1 cellular context compared by ENCODE assay signal in the genomic region with DNA sequence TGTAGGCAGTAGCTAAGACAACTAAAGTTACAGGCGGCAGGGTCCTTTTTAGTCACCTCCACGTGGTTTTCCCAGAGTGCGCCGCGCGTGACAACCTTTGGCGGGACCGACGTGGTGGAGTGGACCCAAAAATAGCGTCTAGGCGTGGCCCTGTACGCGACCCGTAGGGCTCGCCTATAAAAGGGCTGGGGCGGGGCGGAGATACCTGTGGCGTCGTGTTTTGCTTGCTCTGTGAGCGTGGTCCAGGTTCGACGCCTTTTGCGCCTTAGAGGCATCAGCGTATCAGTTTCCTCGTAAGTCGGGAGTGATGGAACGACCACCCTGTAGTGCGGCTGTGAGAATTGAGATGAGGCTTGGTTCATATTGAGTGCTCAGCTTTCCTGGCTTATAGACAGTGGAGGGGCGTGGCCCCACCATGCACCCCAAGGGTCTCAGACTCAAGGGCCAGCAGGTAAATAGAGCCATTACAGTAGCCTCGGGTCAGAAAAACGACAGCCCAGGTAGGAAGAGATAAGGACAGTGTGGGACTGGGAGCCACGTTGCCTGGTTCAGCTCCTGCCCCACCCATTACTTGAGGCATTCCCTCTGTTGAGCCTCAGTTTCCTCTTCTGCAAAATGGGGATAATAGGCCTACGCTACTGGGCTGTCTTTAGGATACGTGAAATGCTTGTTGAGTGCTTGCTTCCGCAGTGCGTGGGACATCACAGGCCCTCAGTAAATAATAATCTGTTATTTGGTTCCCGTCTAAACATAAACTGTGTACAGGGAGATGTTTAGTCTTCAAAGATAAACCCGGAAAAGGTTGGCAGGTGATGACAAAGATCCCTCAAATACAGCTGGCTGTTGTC.
TF ChIP-seq lines count a peak whose summit lies in the region.

No MANE protein-coding gene starts in this region.

TF ChIP-seq in H1, 55 proteins besides CTCF, POLR2A, EP300 and RAD21:
- no peak for TF ChIP-seq BRCA1 (IDR thresholded peaks at IDR 0.05; ENCODE audit: low read depth, low read length)
- TF ChIP-seq SUZ12 (IDR thresholded peaks at IDR 0.05; ENCODE audit: low read length): no peak
- no peak for TF ChIP-seq CTBP2 (IDR thresholded peaks at IDR 0.05; ENCODE audit: borderline replicate concordance, insufficient read depth, insufficient read length, low read length)
- no peak for TF ChIP-seq RFX5 (IDR thresholded peaks at IDR 0.05; ENCODE audit: borderline replicate concordance, low read depth, low read length)
- no peak for TF ChIP-seq GTF2F1 (IDR thresholded peaks at IDR 0.05; ENCODE audit: borderline replicate concordance, low read depth, low read length)
- no peak for TF ChIP-seq TAF1 (IDR thresholded peaks at IDR 0.05; ENCODE audit: low read depth, low read length)
- no peak for TF ChIP-seq JUN (IDR thresholded peaks at IDR 0.05; ENCODE audit: low read depth, low read length)
- peak; percentile 67 for TF ChIP-seq KDM1A (IDR thresholded peaks at IDR 0.05; ENCODE audit: borderline replicate concordance, low read length)
- no peak for TF ChIP-seq HDAC6 (IDR thresholded peaks at IDR 0.05; ENCODE audit: low read depth, low read length)
- TF ChIP-seq NANOG (IDR thresholded peaks at IDR 0.05; ENCODE audit: insufficient read depth, low read depth, low read length, poor library complexity, severe bottlenecking): no peak
- TF ChIP-seq CBX5 (IDR thresholded peaks at IDR 0.05; ENCODE audit: low read depth, low read length): no peak
- TF ChIP-seq CEBPB (IDR thresholded peaks at IDR 0.05; ENCODE audit: low read depth, low read length): no peak
- TF ChIP-seq BACH1 (IDR thresholded peaks at IDR 0.05; ENCODE audit: low read length): peak; percentile 69; the same call in 1 of the 2 replicates
- TF ChIP-seq POLR2AphosphoS5 (IDR thresholded peaks at IDR 0.05; ENCODE audit: low read depth, low read length): no peak
- TF ChIP-seq EGR1 (IDR thresholded peaks at IDR 0.05; ENCODE audit: borderline replicate concordance, low read depth, low read length): no peak
- peak; percentile 100 for TF ChIP-seq E2F6 (IDR thresholded peaks at IDR 0.05)
- TF ChIP-seq SAP30 (IDR thresholded peaks at IDR 0.05; ENCODE audit: insufficient read depth, insufficient replicate concordance, low read length): no peak
- TF ChIP-seq POU5F1 (IDR thresholded peaks at IDR 0.05; ENCODE audit: low read depth, low read length): no peak
- TF ChIP-seq CREB1 (IDR thresholded peaks at IDR 0.05): peak; percentile 81
- no peak for TF ChIP-seq YY1 (IDR thresholded peaks at IDR 0.05; ENCODE audit: low read depth, low read length)
- TF ChIP-seq RBBP5 (IDR thresholded peaks at IDR 0.05; ENCODE audit: borderline replicate concordance, low read depth, low read length): no peak
- TF ChIP-seq SP1 (IDR thresholded peaks at IDR 0.05; ENCODE audit: low read depth, low read length): no peak
- TF ChIP-seq, protein P1, sequence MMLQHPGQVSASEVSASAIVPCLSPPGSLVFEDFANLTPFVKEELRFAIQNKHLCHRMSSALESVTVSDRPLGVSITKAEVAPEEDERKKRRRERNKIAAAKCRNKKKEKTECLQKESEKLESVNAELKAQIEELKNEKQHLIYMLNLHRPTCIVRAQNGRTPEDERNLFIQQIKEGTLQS (IDR thresholded peaks at IDR 0.05; ENCODE audit: insufficient read depth, low read depth, low read length): peak; percentile 56
- TF ChIP-seq, protein P2, sequence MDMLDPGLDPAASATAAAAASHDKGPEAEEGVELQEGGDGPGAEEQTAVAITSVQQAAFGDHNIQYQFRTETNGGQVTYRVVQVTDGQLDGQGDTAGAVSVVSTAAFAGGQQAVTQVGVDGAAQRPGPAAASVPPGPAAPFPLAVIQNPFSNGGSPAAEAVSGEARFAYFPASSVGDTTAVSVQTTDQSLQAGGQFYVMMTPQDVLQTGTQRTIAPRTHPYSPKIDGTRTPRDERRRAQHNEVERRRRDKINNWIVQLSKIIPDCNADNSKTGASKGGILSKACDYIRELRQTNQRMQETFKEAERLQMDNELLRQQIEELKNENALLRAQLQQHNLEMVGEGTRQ (IDR thresholded peaks at IDR 0.05; ENCODE audit: low read length): peak; percentile 72
- TF ChIP-seq NRF1 (IDR thresholded peaks at IDR 0.05; ENCODE audit: low read depth, low read length): no peak
- TF ChIP-seq FOSL1 (IDR thresholded peaks at IDR 0.05; ENCODE audit: insufficient read depth, low read depth, low read length): no peak
- no peak; the same call in 1 of the 2 replicates for TF ChIP-seq SP4 (IDR thresholded peaks at IDR 0.05; ENCODE audit: low read length)
- no peak; the same call in none of the 2 replicates for TF ChIP-seq TBP (IDR thresholded peaks at IDR 0.05; ENCODE audit: low read depth, low read length)
- TF ChIP-seq ATF2 (IDR thresholded peaks at IDR 0.05; ENCODE audit: low read length): peak; percentile 51; the same call in 1 of the 2 replicates
- TF ChIP-seq BCL11A (IDR thresholded peaks at IDR 0.05; ENCODE audit: low read depth in 2 of 2, low read length in 2 of 2): no peak
- TF ChIP-seq KDM5A (IDR thresholded peaks at IDR 0.05; ENCODE audit: low read length): no peak
- no peak for TF ChIP-seq SRF (IDR thresholded peaks at IDR 0.05; ENCODE audit: low read depth, low read length)
- TF ChIP-seq RXRA (IDR thresholded peaks at IDR 0.05; ENCODE audit: insufficient read depth, low read depth, low read length): no peak
- no peak for TF ChIP-seq GABPA (IDR thresholded peaks at IDR 0.05; ENCODE audit: borderline replicate concordance, insufficient read depth, low read length)
- TF ChIP-seq SIX5 (IDR thresholded peaks at IDR 0.05; ENCODE audit: low read depth, low read length): no peak
- no peak for TF ChIP-seq MAFK (IDR thresholded peaks at IDR 0.05; ENCODE audit: low read depth, low read length)
- TF ChIP-seq KDM4A (IDR thresholded peaks at IDR 0.05; ENCODE audit: low read depth, low read length, severe bottlenecking): peak; percentile 73
- TF ChIP-seq ASH2L (IDR thresholded peaks at IDR 0.05; ENCODE audit: low read length): no peak
- TF ChIP-seq SP2 (IDR thresholded peaks at IDR 0.05; ENCODE audit: low read length): no peak
- TF ChIP-seq, protein P3, sequence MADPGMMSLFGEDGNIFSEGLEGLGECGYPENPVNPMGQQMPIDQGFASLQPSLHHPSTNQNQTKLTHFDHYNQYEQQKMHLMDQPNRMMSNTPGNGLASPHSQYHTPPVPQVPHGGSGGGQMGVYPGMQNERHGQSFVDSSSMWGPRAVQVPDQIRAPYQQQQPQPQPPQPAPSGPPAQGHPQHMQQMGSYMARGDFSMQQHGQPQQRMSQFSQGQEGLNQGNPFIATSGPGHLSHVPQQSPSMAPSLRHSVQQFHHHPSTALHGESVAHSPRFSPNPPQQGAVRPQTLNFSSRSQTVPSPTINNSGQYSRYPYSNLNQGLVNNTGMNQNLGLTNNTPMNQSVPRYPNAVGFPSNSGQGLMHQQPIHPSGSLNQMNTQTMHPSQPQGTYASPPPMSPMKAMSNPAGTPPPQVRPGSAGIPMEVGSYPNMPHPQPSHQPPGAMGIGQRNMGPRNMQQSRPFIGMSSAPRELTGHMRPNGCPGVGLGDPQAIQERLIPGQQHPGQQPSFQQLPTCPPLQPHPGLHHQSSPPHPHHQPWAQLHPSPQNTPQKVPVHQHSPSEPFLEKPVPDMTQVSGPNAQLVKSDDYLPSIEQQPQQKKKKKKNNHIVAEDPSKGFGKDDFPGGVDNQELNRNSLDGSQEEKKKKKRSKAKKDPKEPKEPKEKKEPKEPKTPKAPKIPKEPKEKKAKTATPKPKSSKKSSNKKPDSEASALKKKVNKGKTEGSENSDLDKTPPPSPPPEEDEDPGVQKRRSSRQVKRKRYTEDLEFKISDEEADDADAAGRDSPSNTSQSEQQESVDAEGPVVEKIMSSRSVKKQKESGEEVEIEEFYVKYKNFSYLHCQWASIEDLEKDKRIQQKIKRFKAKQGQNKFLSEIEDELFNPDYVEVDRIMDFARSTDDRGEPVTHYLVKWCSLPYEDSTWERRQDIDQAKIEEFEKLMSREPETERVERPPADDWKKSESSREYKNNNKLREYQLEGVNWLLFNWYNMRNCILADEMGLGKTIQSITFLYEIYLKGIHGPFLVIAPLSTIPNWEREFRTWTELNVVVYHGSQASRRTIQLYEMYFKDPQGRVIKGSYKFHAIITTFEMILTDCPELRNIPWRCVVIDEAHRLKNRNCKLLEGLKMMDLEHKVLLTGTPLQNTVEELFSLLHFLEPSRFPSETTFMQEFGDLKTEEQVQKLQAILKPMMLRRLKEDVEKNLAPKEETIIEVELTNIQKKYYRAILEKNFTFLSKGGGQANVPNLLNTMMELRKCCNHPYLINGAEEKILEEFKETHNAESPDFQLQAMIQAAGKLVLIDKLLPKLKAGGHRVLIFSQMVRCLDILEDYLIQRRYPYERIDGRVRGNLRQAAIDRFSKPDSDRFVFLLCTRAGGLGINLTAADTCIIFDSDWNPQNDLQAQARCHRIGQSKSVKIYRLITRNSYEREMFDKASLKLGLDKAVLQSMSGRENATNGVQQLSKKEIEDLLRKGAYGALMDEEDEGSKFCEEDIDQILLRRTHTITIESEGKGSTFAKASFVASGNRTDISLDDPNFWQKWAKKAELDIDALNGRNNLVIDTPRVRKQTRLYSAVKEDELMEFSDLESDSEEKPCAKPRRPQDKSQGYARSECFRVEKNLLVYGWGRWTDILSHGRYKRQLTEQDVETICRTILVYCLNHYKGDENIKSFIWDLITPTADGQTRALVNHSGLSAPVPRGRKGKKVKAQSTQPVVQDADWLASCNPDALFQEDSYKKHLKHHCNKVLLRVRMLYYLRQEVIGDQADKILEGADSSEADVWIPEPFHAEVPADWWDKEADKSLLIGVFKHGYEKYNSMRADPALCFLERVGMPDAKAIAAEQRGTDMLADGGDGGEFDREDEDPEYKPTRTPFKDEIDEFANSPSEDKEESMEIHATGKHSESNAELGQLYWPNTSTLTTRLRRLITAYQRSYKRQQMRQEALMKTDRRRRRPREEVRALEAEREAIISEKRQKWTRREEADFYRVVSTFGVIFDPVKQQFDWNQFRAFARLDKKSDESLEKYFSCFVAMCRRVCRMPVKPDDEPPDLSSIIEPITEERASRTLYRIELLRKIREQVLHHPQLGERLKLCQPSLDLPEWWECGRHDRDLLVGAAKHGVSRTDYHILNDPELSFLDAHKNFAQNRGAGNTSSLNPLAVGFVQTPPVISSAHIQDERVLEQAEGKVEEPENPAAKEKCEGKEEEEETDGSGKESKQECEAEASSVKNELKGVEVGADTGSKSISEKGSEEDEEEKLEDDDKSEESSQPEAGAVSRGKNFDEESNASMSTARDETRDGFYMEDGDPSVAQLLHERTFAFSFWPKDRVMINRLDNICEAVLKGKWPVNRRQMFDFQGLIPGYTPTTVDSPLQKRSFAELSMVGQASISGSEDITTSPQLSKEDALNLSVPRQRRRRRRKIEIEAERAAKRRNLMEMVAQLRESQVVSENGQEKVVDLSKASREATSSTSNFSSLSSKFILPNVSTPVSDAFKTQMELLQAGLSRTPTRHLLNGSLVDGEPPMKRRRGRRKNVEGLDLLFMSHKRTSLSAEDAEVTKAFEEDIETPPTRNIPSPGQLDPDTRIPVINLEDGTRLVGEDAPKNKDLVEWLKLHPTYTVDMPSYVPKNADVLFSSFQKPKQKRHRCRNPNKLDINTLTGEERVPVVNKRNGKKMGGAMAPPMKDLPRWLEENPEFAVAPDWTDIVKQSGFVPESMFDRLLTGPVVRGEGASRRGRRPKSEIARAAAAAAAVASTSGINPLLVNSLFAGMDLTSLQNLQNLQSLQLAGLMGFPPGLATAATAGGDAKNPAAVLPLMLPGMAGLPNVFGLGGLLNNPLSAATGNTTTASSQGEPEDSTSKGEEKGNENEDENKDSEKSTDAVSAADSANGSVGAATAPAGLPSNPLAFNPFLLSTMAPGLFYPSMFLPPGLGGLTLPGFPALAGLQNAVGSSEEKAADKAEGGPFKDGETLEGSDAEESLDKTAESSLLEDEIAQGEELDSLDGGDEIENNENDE (IDR thresholded peaks at IDR 0.05; ENCODE audit: insufficient replicate concordance, low read length): no peak
- TF ChIP-seq EZH2 (IDR thresholded peaks at IDR 0.05; ENCODE audit: low read depth, low read length, severe bottlenecking): no peak
- peak; percentile 85 for TF ChIP-seq RNF2 (IDR thresholded peaks at IDR 0.05; ENCODE audit: borderline replicate concordance, low read depth, low read length, missing control alignments, poor library complexity, severe bottlenecking)
- peak in 1 of 2 experiments; percentile 84; a peak in 1 of 4 replicates for TF ChIP-seq HDAC2 (IDR thresholded peaks at IDR 0.05; ENCODE audit: borderline replicate concordance in 1 of 2, low read depth in 2 of 2, low read length in 2 of 2)
- TF ChIP-seq CHD1 (IDR thresholded peaks at IDR 0.05; ENCODE audit: low read depth, low read length): no peak
- TF ChIP-seq SIRT6 (IDR thresholded peaks at IDR 0.05; ENCODE audit: low read length): no peak
- TF ChIP-seq TAF7 (optimal IDR thresholded peaks at IDR 0.05; ENCODE audit: borderline replicate concordance, low read depth, low read length): no peak
- no peak for TF ChIP-seq JUND (IDR thresholded peaks at IDR 0.05; ENCODE audit: low read length)
- TF ChIP-seq CBX8 (IDR thresholded peaks at IDR 0.05; ENCODE audit: borderline replicate concordance, low read depth, low read length): no peak
- no peak for TF ChIP-seq CHD2 (IDR thresholded peaks at IDR 0.05; ENCODE audit: low read length)
- 0 out of 4 replicates have a peak, but pooled peaks of 1 of the 2 experiments have one; percentile 27 for TF ChIP-seq SIN3A (conservative IDR thresholded peaks at IDR 0.05 in 1 of 2, IDR thresholded peaks at IDR 0.05 in 1 of 2; ENCODE audit: low read depth in 1 of 2, low read length in 2 of 2)
- TF ChIP-seq TCF12 (IDR thresholded peaks at IDR 0.05; ENCODE audit: low read depth, low read length): no peak
- TF ChIP-seq ZNF274 (IDR thresholded peaks at IDR 0.05; ENCODE audit: borderline replicate concordance, extremely low read depth, low read length): no peak
- no peak for TF ChIP-seq TEAD4 (IDR thresholded peaks at IDR 0.05; ENCODE audit: low read depth, low read length)
- TF ChIP-seq PHF8 (conservative IDR thresholded peaks at IDR 0.05; ENCODE audit: low read depth, low read length): no peak
- TF ChIP-seq, protein P4, sequence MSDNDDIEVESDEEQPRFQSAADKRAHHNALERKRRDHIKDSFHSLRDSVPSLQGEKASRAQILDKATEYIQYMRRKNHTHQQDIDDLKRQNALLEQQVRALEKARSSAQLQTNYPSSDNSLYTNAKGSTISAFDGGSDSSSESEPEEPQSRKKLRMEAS (IDR thresholded peaks at IDR 0.05): peak; percentile 99
